In the genomic region with DNA sequence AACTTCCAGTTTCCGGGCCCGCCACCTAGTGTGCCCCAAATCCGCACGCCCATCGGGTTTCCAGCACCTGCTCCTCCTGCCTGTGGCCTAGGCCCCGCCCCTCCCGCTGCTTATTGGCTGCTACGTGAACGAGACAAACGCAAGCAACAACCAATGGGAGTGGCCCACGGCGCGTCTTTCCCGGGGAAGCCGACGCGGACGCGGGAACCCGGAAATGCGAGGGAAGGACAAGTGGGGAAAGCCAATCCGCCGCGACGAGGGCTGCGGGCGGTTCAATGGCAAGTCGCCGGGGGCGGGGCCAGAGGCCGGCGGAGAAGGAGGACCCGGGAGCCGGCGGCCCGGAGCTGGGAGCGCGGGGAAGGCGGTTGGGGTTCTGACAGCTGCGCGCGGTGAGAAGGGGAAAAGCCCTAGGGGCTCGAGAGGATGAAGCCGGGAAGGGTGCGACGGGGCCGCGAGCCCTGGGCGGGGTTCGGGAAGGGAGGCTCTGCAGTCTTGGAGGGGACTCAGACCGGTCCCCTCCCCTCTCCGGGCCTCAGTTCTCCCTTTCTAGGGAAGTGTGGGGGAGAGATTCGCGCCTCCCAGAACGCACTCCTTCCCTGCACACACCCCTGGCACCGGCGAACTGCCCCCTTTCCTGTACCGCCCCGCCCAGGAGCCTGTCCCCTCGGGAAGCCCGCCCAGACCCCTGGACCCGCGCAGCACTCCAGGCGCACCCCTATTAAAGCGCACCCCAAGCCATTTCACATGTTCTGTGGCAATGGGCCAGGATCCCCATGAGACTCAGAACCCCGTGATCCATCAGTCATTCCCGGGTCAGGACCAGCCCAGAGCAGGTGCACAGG, we compare ENCODE assay signal across 1 cellular context.
TF ChIP-seq lines count a peak whose summit lies in the region.

A gene (plus strand): TSS at position 305 of the 842 bp plus-strand sequence. CDS start 1,696 bp downstream, outside the sequence.

TF ChIP-seq in HepG2, 621 proteins besides CTCF, POLR2A, EP300 and RAD21 (continued from another document and continues in another):
- TF ChIP-seq, protein P1, sequence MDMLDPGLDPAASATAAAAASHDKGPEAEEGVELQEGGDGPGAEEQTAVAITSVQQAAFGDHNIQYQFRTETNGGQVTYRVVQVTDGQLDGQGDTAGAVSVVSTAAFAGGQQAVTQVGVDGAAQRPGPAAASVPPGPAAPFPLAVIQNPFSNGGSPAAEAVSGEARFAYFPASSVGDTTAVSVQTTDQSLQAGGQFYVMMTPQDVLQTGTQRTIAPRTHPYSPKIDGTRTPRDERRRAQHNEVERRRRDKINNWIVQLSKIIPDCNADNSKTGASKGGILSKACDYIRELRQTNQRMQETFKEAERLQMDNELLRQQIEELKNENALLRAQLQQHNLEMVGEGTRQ (IDR thresholded peaks at IDR 0.05; ENCODE audit: low read depth, low read length) = no peak
- TF ChIP-seq, protein P1 (CRISPR knock-in tag; IDR thresholded peaks at IDR 0.05; ENCODE audit: borderline replicate concordance) = no peak
- no peak for TF ChIP-seq CEBPG (CRISPR knock-in tag; IDR thresholded peaks at IDR 0.05)
- no peak for TF ChIP-seq ZNF737 (CRISPR knock-in tag; IDR thresholded peaks at IDR 0.05; ENCODE audit: borderline replicate concordance)
- peak; percentile 83 for TF ChIP-seq SP4 (CRISPR knock-in tag; IDR thresholded peaks at IDR 0.05)
- no peak for TF ChIP-seq HES4 (CRISPR knock-in tag; IDR thresholded peaks at IDR 0.05; ENCODE audit: borderline replicate concordance)
- TF ChIP-seq, protein P2, sequence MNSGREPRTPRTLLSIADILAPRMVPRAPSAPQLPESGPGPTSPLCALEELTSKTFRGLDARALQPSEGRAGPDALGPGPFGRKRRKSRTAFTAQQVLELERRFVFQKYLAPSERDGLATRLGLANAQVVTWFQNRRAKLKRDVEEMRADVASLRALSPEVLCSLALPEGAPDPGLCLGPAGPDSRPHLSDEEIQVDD (CRISPR knock-in tag; IDR thresholded peaks at IDR 0.05; ENCODE audit: borderline replicate concordance) = no peak
- TF ChIP-seq RORA (CRISPR knock-in tag; IDR thresholded peaks at IDR 0.05) = no peak
- no peak for TF ChIP-seq ZNF703 (CRISPR knock-in tag; IDR thresholded peaks at IDR 0.05; ENCODE audit: borderline replicate concordance)
- no peak for TF ChIP-seq ZNF468 (CRISPR knock-in tag; IDR thresholded peaks at IDR 0.05)
- TF ChIP-seq JUND (CRISPR knock-in tag; IDR thresholded peaks at IDR 0.05) = no peak
- no peak for TF ChIP-seq TEAD3 (CRISPR knock-in tag; optimal IDR thresholded peaks at IDR 0.05; ENCODE audit: borderline replicate concordance)
- TF ChIP-seq ZFP36 (IDR thresholded peaks at IDR 0.05; ENCODE audit: borderline replicate concordance, low read depth, low read length, partially characterized antibody) = no peak
- TF ChIP-seq ELF4 (CRISPR knock-in tag; IDR thresholded peaks at IDR 0.05; ENCODE audit: borderline replicate concordance) = peak; percentile 91
- no peak for TF ChIP-seq ZNF160 (CRISPR knock-in tag; IDR thresholded peaks at IDR 0.05)
- TF ChIP-seq, protein P3, sequence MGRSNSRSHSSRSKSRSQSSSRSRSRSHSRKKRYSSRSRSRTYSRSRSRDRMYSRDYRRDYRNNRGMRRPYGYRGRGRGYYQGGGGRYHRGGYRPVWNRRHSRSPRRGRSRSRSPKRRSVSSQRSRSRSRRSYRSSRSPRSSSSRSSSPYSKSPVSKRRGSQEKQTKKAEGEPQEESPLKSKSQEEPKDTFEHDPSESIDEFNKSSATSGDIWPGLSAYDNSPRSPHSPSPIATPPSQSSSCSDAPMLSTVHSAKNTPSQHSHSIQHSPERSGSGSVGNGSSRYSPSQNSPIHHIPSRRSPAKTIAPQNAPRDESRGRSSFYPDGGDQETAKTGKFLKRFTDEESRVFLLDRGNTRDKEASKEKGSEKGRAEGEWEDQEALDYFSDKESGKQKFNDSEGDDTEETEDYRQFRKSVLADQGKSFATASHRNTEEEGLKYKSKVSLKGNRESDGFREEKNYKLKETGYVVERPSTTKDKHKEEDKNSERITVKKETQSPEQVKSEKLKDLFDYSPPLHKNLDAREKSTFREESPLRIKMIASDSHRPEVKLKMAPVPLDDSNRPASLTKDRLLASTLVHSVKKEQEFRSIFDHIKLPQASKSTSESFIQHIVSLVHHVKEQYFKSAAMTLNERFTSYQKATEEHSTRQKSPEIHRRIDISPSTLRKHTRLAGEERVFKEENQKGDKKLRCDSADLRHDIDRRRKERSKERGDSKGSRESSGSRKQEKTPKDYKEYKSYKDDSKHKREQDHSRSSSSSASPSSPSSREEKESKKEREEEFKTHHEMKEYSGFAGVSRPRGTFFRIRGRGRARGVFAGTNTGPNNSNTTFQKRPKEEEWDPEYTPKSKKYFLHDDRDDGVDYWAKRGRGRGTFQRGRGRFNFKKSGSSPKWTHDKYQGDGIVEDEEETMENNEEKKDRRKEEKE (IDR thresholded peaks at IDR 0.05) = no peak
- TF ChIP-seq NBN (conservative IDR thresholded peaks at IDR 0.05) = no peak
- no peak for TF ChIP-seq ZNF562 (CRISPR knock-in tag; IDR thresholded peaks at IDR 0.05; ENCODE audit: borderline replicate concordance)
- TF ChIP-seq, protein P4, sequence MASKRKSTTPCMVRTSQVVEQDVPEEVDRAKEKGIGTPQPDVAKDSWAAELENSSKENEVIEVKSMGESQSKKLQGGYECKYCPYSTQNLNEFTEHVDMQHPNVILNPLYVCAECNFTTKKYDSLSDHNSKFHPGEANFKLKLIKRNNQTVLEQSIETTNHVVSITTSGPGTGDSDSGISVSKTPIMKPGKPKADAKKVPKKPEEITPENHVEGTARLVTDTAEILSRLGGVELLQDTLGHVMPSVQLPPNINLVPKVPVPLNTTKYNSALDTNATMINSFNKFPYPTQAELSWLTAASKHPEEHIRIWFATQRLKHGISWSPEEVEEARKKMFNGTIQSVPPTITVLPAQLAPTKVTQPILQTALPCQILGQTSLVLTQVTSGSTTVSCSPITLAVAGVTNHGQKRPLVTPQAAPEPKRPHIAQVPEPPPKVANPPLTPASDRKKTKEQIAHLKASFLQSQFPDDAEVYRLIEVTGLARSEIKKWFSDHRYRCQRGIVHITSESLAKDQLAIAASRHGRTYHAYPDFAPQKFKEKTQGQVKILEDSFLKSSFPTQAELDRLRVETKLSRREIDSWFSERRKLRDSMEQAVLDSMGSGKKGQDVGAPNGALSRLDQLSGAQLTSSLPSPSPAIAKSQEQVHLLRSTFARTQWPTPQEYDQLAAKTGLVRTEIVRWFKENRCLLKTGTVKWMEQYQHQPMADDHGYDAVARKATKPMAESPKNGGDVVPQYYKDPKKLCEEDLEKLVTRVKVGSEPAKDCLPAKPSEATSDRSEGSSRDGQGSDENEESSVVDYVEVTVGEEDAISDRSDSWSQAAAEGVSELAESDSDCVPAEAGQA (IDR thresholded peaks at IDR 0.05; ENCODE audit: low read depth) = no peak
- TF ChIP-seq, protein P4 (CRISPR knock-in tag; IDR thresholded peaks at IDR 0.05; ENCODE audit: borderline replicate concordance) = no peak
- TF ChIP-seq ASH2L (IDR thresholded peaks at IDR 0.05; ENCODE audit: insufficient read length, low read depth, low read length) = peak; percentile 37
- TF ChIP-seq ZNF549 (CRISPR knock-in tag; IDR thresholded peaks at IDR 0.05) = no peak
- TF ChIP-seq ZMAT3 (CRISPR knock-in tag; conservative IDR thresholded peaks at IDR 0.05) = no peak
- TF ChIP-seq, protein P5, sequence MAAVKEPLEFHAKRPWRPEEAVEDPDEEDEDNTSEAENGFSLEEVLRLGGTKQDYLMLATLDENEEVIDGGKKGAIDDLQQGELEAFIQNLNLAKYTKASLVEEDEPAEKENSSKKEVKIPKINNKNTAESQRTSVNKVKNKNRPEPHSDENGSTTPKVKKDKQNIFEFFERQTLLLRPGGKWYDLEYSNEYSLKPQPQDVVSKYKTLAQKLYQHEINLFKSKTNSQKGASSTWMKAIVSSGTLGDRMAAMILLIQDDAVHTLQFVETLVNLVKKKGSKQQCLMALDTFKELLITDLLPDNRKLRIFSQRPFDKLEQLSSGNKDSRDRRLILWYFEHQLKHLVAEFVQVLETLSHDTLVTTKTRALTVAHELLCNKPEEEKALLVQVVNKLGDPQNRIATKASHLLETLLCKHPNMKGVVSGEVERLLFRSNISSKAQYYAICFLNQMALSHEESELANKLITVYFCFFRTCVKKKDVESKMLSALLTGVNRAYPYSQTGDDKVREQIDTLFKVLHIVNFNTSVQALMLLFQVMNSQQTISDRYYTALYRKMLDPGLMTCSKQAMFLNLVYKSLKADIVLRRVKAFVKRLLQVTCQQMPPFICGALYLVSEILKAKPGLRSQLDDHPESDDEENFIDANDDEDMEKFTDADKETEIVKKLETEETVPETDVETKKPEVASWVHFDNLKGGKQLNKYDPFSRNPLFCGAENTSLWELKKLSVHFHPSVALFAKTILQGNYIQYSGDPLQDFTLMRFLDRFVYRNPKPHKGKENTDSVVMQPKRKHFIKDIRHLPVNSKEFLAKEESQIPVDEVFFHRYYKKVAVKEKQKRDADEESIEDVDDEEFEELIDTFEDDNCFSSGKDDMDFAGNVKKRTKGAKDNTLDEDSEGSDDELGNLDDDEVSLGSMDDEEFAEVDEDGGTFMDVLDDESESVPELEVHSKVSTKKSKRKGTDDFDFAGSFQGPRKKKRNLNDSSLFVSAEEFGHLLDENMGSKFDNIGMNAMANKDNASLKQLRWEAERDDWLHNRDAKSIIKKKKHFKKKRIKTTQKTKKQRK (IDR thresholded peaks at IDR 0.05; ENCODE audit: low read length) = no peak
- no peak for TF ChIP-seq PAWR (CRISPR knock-in tag; IDR thresholded peaks at IDR 0.05; ENCODE audit: borderline replicate concordance)
- TF ChIP-seq ZNF138 (CRISPR knock-in tag; IDR thresholded peaks at IDR 0.05; ENCODE audit: low read depth) = no peak
- TF ChIP-seq NKX3-1 (CRISPR knock-in tag; IDR thresholded peaks at IDR 0.05) = no peak
- TF ChIP-seq ZFYVE20 (CRISPR knock-in tag; IDR thresholded peaks at IDR 0.05; ENCODE audit: borderline replicate concordance, low read depth) = no peak
- TF ChIP-seq, protein P6, sequence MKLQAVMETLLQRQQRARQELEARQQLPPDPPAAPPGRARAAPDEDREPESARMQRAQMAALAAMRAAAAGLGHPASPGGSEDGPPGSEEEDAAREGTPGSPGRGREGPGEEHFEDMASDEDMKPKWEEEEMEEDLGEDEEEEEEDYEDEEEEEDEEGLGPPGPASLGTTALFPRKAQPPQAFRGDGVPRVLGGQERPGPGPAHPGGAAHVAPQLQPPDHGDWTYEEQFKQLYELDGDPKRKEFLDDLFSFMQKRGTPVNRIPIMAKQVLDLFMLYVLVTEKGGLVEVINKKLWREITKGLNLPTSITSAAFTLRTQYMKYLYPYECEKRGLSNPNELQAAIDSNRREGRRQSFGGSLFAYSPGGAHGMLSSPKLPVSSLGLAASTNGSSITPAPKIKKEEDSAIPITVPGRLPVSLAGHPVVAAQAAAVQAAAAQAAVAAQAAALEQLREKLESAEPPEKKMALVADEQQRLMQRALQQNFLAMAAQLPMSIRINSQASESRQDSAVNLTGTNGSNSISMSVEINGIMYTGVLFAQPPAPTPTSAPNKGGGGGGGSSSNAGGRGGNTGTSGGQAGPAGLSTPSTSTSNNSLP (IDR thresholded peaks at IDR 0.05; ENCODE audit: low read depth, low read length) = no peak
- TF ChIP-seq, protein P7, sequence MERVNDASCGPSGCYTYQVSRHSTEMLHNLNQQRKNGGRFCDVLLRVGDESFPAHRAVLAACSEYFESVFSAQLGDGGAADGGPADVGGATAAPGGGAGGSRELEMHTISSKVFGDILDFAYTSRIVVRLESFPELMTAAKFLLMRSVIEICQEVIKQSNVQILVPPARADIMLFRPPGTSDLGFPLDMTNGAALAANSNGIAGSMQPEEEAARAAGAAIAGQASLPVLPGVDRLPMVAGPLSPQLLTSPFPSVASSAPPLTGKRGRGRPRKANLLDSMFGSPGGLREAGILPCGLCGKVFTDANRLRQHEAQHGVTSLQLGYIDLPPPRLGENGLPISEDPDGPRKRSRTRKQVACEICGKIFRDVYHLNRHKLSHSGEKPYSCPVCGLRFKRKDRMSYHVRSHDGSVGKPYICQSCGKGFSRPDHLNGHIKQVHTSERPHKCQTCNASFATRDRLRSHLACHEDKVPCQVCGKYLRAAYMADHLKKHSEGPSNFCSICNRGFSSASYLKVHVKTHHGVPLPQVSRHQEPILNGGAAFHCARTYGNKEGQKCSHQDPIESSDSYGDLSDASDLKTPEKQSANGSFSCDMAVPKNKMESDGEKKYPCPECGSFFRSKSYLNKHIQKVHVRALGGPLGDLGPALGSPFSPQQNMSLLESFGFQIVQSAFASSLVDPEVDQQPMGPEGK (CRISPR knock-in tag; IDR thresholded peaks at IDR 0.05) = no peak
- TF ChIP-seq EHMT2 (IDR thresholded peaks at IDR 0.05; ENCODE audit: borderline replicate concordance, low read depth, low read length) = no peak
- no peak for TF ChIP-seq ZNF761 (CRISPR knock-in tag; conservative IDR thresholded peaks at IDR 0.05)
- TF ChIP-seq NR2C2 (CRISPR knock-in tag; IDR thresholded peaks at IDR 0.05; ENCODE audit: borderline replicate concordance) = peak; percentile 18; the same call in 1 of the 2 replicates
- no peak for TF ChIP-seq HMG20B (CRISPR knock-in tag; conservative IDR thresholded peaks at IDR 0.05)
- no peak for TF ChIP-seq ZNF3 (CRISPR knock-in tag; IDR thresholded peaks at IDR 0.05)
- no peak for TF ChIP-seq ZNF780A (CRISPR knock-in tag; IDR thresholded peaks at IDR 0.05)
- TF ChIP-seq ZNF337 (CRISPR knock-in tag; IDR thresholded peaks at IDR 0.05; ENCODE audit: borderline replicate concordance, low read depth) = no peak
- TF ChIP-seq PPARG (CRISPR knock-in tag; conservative IDR thresholded peaks at IDR 0.05) = no peak
- TF ChIP-seq AHR (CRISPR knock-in tag; IDR thresholded peaks at IDR 0.05) = no peak
